Comparison of ENCODE assay signal across 9 cellular contexts in genomic region chr6:3195695-3196497, GRCh38. TPM values are rescaled to one million over a fixed set of nuclear protein-coding genes. Genes with fewer than 3 reads are reported as not detected.
DNase-seq lines count a peak whose midpoint lies in the region; ATAC-seq and TF ChIP-seq lines count a peak whose summit lies in the region.
"Had no signal": no experiment of that assay in that cellular context is flagged by ENCODE, and none has a peak within 500 bp of the region (broad histone marks: within the 10 kb centered on the region; RNA-seq: fewer than 3 reads in every experiment).

No MANE protein-coding gene starts in this region.

- DNase-seq in NCI-H2107 treated with DMSO at 0.1 percent for 48 hours (lab: John Stamatoyannopoulos, UW; ENCODE audit: unreplicated experiment) (peak; percentile 37), NCI-H2107 (lab: John Stamatoyannopoulos, UW) (no peak), OCI-M1 (lab: John Stamatoyannopoulos, UW) (peak; percentile 90), superior temporal gyrus (ENCODE audit: extremely low spot score) (peak; percentile 45), NCI-H1105 (lab: John Stamatoyannopoulos, UW) (no peak), NCI-H345 treated with DMSO at 0.1 percent for 48 hours (lab: John Stamatoyannopoulos, UW; ENCODE audit: unreplicated experiment) (no peak)
- DNase-seq in naive thymus-derived CD4-positive, alpha-beta T cell: no peak
- DNase-seq: effector memory CD4-positive, alpha-beta T cell had no signal

- peaks cover 0 to 15% (median 0%) of the 10 kb centered on the region in 3 donors for H3K4me1 ChIP-seq in gastroesophageal sphincter
- no peaks in the 10 kb centered on the region for H3K4me1 ChIP-seq in naive thymus-derived CD4-positive, alpha-beta T cell (ENCODE audit: control insufficient read depth in 2 of 2, insufficient read depth in 2 of 2, low read length in 2 of 2)

- H3K27ac Mint-ChIP-seq in naive thymus-derived CD4-positive, alpha-beta T cell: no peak overlapping the region

- no peaks in the 10 kb centered on the region for H3K36me3 ChIP-seq in gastroesophageal sphincter
- H3K36me3 ChIP-seq in naive thymus-derived CD4-positive, alpha-beta T cell (ENCODE audit: control insufficient read depth in 2 of 3, insufficient read depth in 3 of 3, low read length in 3 of 3): no peaks in the 10 kb centered on the region

- H3K27ac ChIP-seq in gastroesophageal sphincter: no peak overlapping the region
- no peak overlapping the region for H3K27ac ChIP-seq in naive thymus-derived CD4-positive, alpha-beta T cell (ENCODE audit: low read depth, low read length)

- peaks cover 0 to 13% (median 7%) of the 10 kb centered on the region in 5 donors for H3K27me3 Mint-ChIP-seq in naive thymus-derived CD4-positive, alpha-beta T cell

- intact Hi-C loops in naive thymus-derived CD4-positive, alpha-beta T cell (cut with micrococcal nuclease): loop anchor here in 1 of 2 donors (1.0 kb wide), 1 partner anchor 70 kb away; no protein-coding TSS in a partner anchor

- H3K27me3 ChIP-seq in gastroesophageal sphincter: no peaks in the 10 kb centered on the region
- H3K27me3 ChIP-seq in naive thymus-derived CD4-positive, alpha-beta T cell (ENCODE audit: control insufficient read depth in 2 of 2, insufficient read depth in 2 of 2, low read length in 2 of 2): peaks cover 0 to 3% of the 10 kb centered on the region in 2 donors

- H3K4me3 ChIP-seq in gastroesophageal sphincter: no peak overlapping the region
- no peak overlapping the region for H3K4me3 ChIP-seq in naive thymus-derived CD4-positive, alpha-beta T cell (ENCODE audit: low read length)

- H3K4me3 Mint-ChIP-seq in naive thymus-derived CD4-positive, alpha-beta T cell: no peak overlapping the region

- no peaks in the 10 kb centered on the region for H3K4me1 Mint-ChIP-seq in naive thymus-derived CD4-positive, alpha-beta T cell

- H3K36me3 Mint-ChIP-seq in naive thymus-derived CD4-positive, alpha-beta T cell: peaks cover 0 to 7% (median 3%) of the 10 kb centered on the region in 5 donors

- peaks cover 0 to 7% (median 0%) of the 10 kb centered on the region in 11 donors for H3K9me3 Mint-ChIP-seq in naive thymus-derived CD4-positive, alpha-beta T cell

- TF ChIP-seq POLR2A in gastroesophageal sphincter (IDR thresholded peaks at IDR 0.05): no peak

- 75 to 81% methylated on average over 3 to 9 of the region's 16 CpGs for WGBS in gastroesophageal sphincter (ENCODE audit: low coverage in 1 of 2), 2 donors

- TF ChIP-seq EP300 in gastroesophageal sphincter (IDR thresholded peaks at IDR 0.05): no peak

- POLR2A ChIA-PET in naive thymus-derived CD4-positive, alpha-beta T cell (lab: Charles Lee): no interaction called here

- CTCF ChIA-PET in naive thymus-derived CD4-positive, alpha-beta T cell (lab: Charles Lee): no interaction called here

- no peak for TF ChIP-seq CTCF in gastroesophageal sphincter (IDR thresholded peaks at IDR 0.05)

- peak; percentile 13 for ATAC-seq in gastroesophageal sphincter
- no peak for ATAC-seq in naive thymus-derived CD4-positive, alpha-beta T cell

- H3K9me3 ChIP-seq in gastroesophageal sphincter: no peaks in the 10 kb centered on the region
- no peaks in the 10 kb centered on the region for H3K9me3 ChIP-seq in naive thymus-derived CD4-positive, alpha-beta T cell (ENCODE audit: control insufficient read depth in 2 of 3, low read length in 3 of 3)

RNA-seq across cellular contexts. Expression of gene TUBB2B, which starts 31.6 kb away (rescaled TPM):
- total RNA-seq in gastroesophageal sphincter: 10 to 100 TPM; 11.5 to 42.8 (median 14.6) TPM
- 1 to 10 TPM in 1 of 5 experiments, under 1 TPM in 2, not detected in 2; 0.27 to 1.6 (median 0.54) TPM for total RNA-seq in naive thymus-derived CD4-positive, alpha-beta T cell
- under 1 TPM in 1 of 2 donors, not detected in 1; 0.18 TPM for polyA plus RNA-seq in naive thymus-derived CD4-positive, alpha-beta T cell

RNA-seq across cellular contexts. Expression of gene TUBB2A, which starts 38.6 kb away (rescaled TPM):
- total RNA-seq in gastroesophageal sphincter: 100 to 1,000 TPM in 2 of 4 donors, 10 to 100 TPM in 2; 74.6 to 219 (median 119) TPM
- 10 to 100 TPM in 2 of 5 experiments, 1 to 10 TPM in 3; 2.2 to 39.6 (median 3.1) TPM for total RNA-seq in naive thymus-derived CD4-positive, alpha-beta T cell
- polyA plus RNA-seq in naive thymus-derived CD4-positive, alpha-beta T cell: 1 to 10 TPM; 1.3 to 5.4 TPM

Comparison
In these comparisons a context has a peak if more than half of its experiments do, and no peak if none do; other contexts are left out.
1. DNase-seq: peak in NCI-H2107 treated with DMSO at 0.1 percent for 48 hours (single experiment), OCI-M1 (single experiment) and superior temporal gyrus (single experiment); none in NCI-H2107 (single experiment), NCI-H1105 (single experiment), naive thymus-derived CD4-positive, alpha-beta T cell (0 of 9) and NCI-H345 treated with DMSO at 0.1 percent for 48 hours (single experiment).
2. RNA of gene TUBB2B, which starts 31.6 kb away (total RNA-seq): 11.5 to 42.8 TPM in gastroesophageal sphincter; 0.27 to 1.6 TPM in naive thymus-derived CD4-positive, alpha-beta T cell; every median in the first group is over 4 times any median in the second.